In the genomic region with DNA sequence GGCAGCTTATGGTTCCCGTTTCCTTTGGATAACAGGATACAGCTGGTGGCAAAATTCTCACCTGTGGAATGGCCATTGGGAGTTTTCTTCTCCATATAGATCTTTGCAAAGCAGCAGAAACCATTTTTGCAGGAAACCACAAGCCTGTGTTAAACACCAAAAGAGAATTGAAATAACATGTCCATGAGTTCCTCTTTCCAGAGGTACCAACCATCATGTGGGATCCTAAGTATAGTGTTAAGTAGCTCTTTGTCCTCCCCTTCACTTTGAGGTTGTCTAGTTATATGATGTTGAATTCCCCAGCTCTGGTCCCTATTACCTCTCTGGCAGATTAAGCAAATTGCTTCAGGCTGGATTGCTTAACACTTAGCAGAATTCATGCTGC, we compare ENCODE assay signal across 12 cellular contexts.
A peak's percentile ranks its signal among the peaks of the same experiment; 100 is the strongest.
DNase-seq lines count a peak whose midpoint lies in the region; ATAC-seq, FAIRE-seq and TF ChIP-seq lines count a peak whose summit lies in the region.
"Had no signal": no experiment of that assay in that cellular context is flagged by ENCODE, and none has a peak within 500 bp of the region (broad histone marks: within the 10 kb centered on the region; RNA-seq: fewer than 3 reads in every experiment).

No MANE protein-coding gene starts in this region.

- RAD21 ChIA-PET in GM12878 (lab: Charles Lee; ENCODE audit: unreplicated experiment): interaction anchor here (0.7 to 7.1 kb wide), 23 partner anchors 9 to 232 kb away, joined by 3 to 64 read pairs (median 5); a partner anchor contains a TSS

- DNase-seq in EH (ENCODE audit: low read depth) (peak; percentile 40), GM12878 (ENCODE audit: low read depth, low spot score) (peak; percentile 85), tibial nerve (ENCODE audit: low spot score in 2 of 2) (no peak), aorta (no peak), NCI-H2196 treated with DMSO at 0.1 percent for 48 hours (lab: John Stamatoyannopoulos, UW; ENCODE audit: unreplicated experiment) (no peak)
- DNase-seq in activated CD4-positive, CD25-positive, alpha-beta regulatory T cell (lab: John Stamatoyannopoulos, UW): no peak
- DNase-seq: Calu3 had no signal

- H3K4me1 ChIP-seq in GM12878 (ENCODE audit: control insufficient read depth, insufficient read depth, low read length) (peaks cover 42% of the 10 kb centered on the region), tibial nerve (peaks cover 0 to 47% (median 10%) of the 10 kb centered on the region in 4 donors), aorta (ENCODE audit: control insufficient read depth in 1 of 2, insufficient read depth in 2 of 2, low read length in 2 of 2) (peaks cover 3 to 8% of the 10 kb centered on the region in 2 donors)

- no peaks in the 10 kb centered on the region for H3K27me3 ChIP-seq in GM12878 (replicated peaks in 1 of 2; ENCODE audit: control insufficient read depth in 2 of 2, insufficient read depth in 2 of 2, low read length in 1 of 2)
- no peaks in the 10 kb centered on the region for H3K27me3 ChIP-seq in tibial nerve
- H3K27me3 ChIP-seq in aorta (ENCODE audit: control insufficient read depth in 1 of 2, insufficient read depth in 2 of 2, low read length in 1 of 2): no peaks in the 10 kb centered on the region
- H3K27me3 ChIP-seq: gastroesophageal sphincter, neutrophil had no signal

- H4K20me1 ChIP-seq in GM12878 (ENCODE audit: control insufficient read depth, insufficient read depth): no peaks in the 10 kb centered on the region

- H3K4me3 ChIP-seq in GM12878 (peak overlapping the region; percentile 39; the same call in 1 of the 2 replicates), tibial nerve (no peak overlapping the region), aorta (ENCODE audit: low read length in 2 of 2) (no peak overlapping the region)
- H3K4me3 ChIP-seq: gastroesophageal sphincter had no signal

- POLR2A ChIA-PET in GM12878 (lab: Charles Lee): interaction anchor here (0.5 to 2.4 kb wide), 9 partner anchors 13 to 163 kb away, joined by 3 to 14 read pairs (median 4); no protein-coding TSS in a partner anchor

- no peak overlapping the region for H2AFZ ChIP-seq in GM12878 (ENCODE audit: control insufficient read depth, low read depth, low read length)

- SMC1A ChIA-PET in GM12878 (lab: Charles Lee; ENCODE audit: uncharacterized antibody, unreplicated experiment): interaction anchor here (0.6 to 4.0 kb wide), 29 partner anchors 11 to 230 kb away, joined by 3 to 33 read pairs (median 4); a partner anchor contains a TSS

- TF ChIP-seq POLR2A in GM12878 (IDR thresholded peaks at IDR 0.05; ENCODE audit: low read depth, low read length): no peak
- TF ChIP-seq POLR2A in tibial nerve (IDR thresholded peaks at IDR 0.05): no peak

- H3K4me2 ChIP-seq in GM12878 (ENCODE audit: control insufficient read depth, insufficient read depth): peak overlapping the region; percentile 99

- 0 out of 2 replicates have a peak overlapping the region, but pooled peaks have one; percentile 57 for H3K9ac ChIP-seq in GM12878 (ENCODE audit: control insufficient read depth, insufficient read depth, low read length)

- ATAC-seq in GM21381 (IDR thresholded peaks at IDR 0.05; ENCODE audit: unreplicated experiment): peak; percentile 81
- ATAC-seq in HG03520 (IDR thresholded peaks at IDR 0.05; ENCODE audit: unreplicated experiment): peak; percentile 39
- peak; percentile 89 for ATAC-seq in GM12878
- no peak for ATAC-seq in aorta (ENCODE audit: low FRiP score)
- ATAC-seq: gastroesophageal sphincter, Right ventricle myocardium inferior had no signal

- CTCF ChIA-PET in GM12878 (lab: Yijun Ruan, JAX): interaction anchor here (0.6 to 3.7 kb wide), 14 partner anchors 9 to 365 kb away, joined by 3 to 44 read pairs (median 4); no protein-coding TSS in a partner anchor

- peaks cover 77% of the 10 kb centered on the region for H3K79me2 ChIP-seq in GM12878 (ENCODE audit: control insufficient read depth, insufficient read depth, low read length)

- TF ChIP-seq EP300 in GM12878 (IDR thresholded peaks at IDR 0.05; ENCODE audit: borderline replicate concordance in 1 of 2, control insufficient read depth in 1 of 2, low read depth in 2 of 2, low read length in 2 of 2) (peak; percentile 26 to 44; a peak in 1 of 4 replicates), tibial nerve (IDR thresholded peaks at IDR 0.05) (no peak)

- H3K9me3 ChIP-seq in GM12878 (replicated peaks; ENCODE audit: control insufficient read depth, insufficient read depth, low read length) (no peaks in the 10 kb centered on the region; the same call in 2 of the 3 replicates), tibial nerve (no peaks in the 10 kb centered on the region), aorta (ENCODE audit: control insufficient read depth, low read length) (no peaks in the 10 kb centered on the region)
- H3K9me3 ChIP-seq: gastroesophageal sphincter, neutrophil had no signal

- no peaks in the 10 kb centered on the region; a peak in 1 of 4 replicates for H3K36me3 ChIP-seq in GM12878 (ENCODE audit: control insufficient read depth in 2 of 2, insufficient read depth in 2 of 2, low read length in 1 of 2)
- H3K36me3 ChIP-seq in tibial nerve: no peaks in the 10 kb centered on the region
- no peaks in the 10 kb centered on the region for H3K36me3 ChIP-seq in aorta (ENCODE audit: control insufficient read depth in 1 of 2, insufficient read depth in 2 of 2, low read length in 1 of 2)
- H3K36me3 ChIP-seq: gastroesophageal sphincter, neutrophil had no signal

- TF ChIP-seq RAD21 in GM12878 (IDR thresholded peaks at IDR 0.05; ENCODE audit: insufficient read depth, low read depth, low read length): 0 out of 2 replicates have a peak, but pooled peaks have one; percentile 8

- no TSS peak for BruUV-seq in GM12878 (replicated peaks; lab: Mats Ljungman, UMichigan)

- TF ChIP-seq CTCF in GM12878 (IDR thresholded peaks at IDR 0.05 in 2 of 3, conservative IDR thresholded peaks at IDR 0.05 in 1 of 3; ENCODE audit: control insufficient read depth in 2 of 3, extremely low read depth in 1 of 3, insufficient read depth in 1 of 3, low read depth in 3 of 3, low read length in 3 of 3) (no peak), tibial nerve (IDR thresholded peaks at IDR 0.05) (no peak)

- FAIRE-seq in GM12878 (lab: Jason Lieb, UNC): peak; percentile 56

- H3K27ac ChIP-seq in GM12878 (ENCODE audit: control insufficient read depth, insufficient read depth) (peak overlapping the region; percentile 90), tibial nerve (no peak overlapping the region), aorta (ENCODE audit: low read depth in 1 of 2, low read length in 2 of 2) (no peak overlapping the region)
- H3K27ac ChIP-seq: neutrophil had no signal

- whole genome bisulfite sequencing in GM12878 (ENCODE audit: insufficient coverage, insufficient replicate concordance, low lambda C conversion rate, missing lambda C conversion rate): 0% methylated on average over 1 of the region's 1 CpG
- 72 to 80% methylated on average over 1 of the region's 1 CpG for WGBS in tibial nerve, 2 donors
- WGBS in aorta, 2 donors: 92 to 96% methylated on average over 1 of the region's 1 CpG

- in situ Hi-C loops in GM12878 (cut with MboI): no loop called here

- intact Hi-C loops in GM12878 (cut with micrococcal nuclease; ENCODE audit: unreplicated experiment) (loop anchor here (2.0 to 5.0 kb wide), 2 partner anchors 25 to 63 kb away; no protein-coding TSS in a partner anchor), aorta (cut with DNase I) (no loop called here)

TF ChIP-seq in GM12878, 131 proteins besides CTCF, POLR2A, EP300 and RAD21 (continues in another document):
- TF ChIP-seq MYC (IDR thresholded peaks at IDR 0.05; ENCODE audit: insufficient read depth, insufficient read length, insufficient replicate concordance, low read length, severe bottlenecking) (no peak), IKZF2 (IDR thresholded peaks at IDR 0.05) (peak; percentile 96 to 97), GATAD2B (conservative IDR thresholded peaks at IDR 0.05; ENCODE audit: low read depth) (peak; percentile 57), EZH2 (IDR thresholded peaks at IDR 0.05; ENCODE audit: borderline replicate concordance, control insufficient read depth, low read depth, low read length) (no peak), BCL11A (IDR thresholded peaks at IDR 0.05; ENCODE audit: low read depth, low read length) (peak; percentile 2; the same call in 1 of the 2 replicates), CBFB (IDR thresholded peaks at IDR 0.05; ENCODE audit: low read depth) (peak; percentile 74; the same call in 1 of the 2 replicates), RUNX3 (IDR thresholded peaks at IDR 0.05; ENCODE audit: low read length) (peak; percentile 96), PAX5 (IDR thresholded peaks at IDR 0.05; ENCODE audit: borderline replicate concordance, low read depth, low read length) (no peak), FOXK2 (IDR thresholded peaks at IDR 0.05) (no peak), SMC3 (IDR thresholded peaks at IDR 0.05; ENCODE audit: borderline replicate concordance, low read length) (0 out of 2 replicates have a peak, but pooled peaks have one; percentile 11), IKZF1 (conservative IDR thresholded peaks at IDR 0.05) (peak; percentile 93), BACH1 (IDR thresholded peaks at IDR 0.05; ENCODE audit: borderline replicate concordance) (no peak; the same call in 1 of the 2 replicates)
- TF ChIP-seq, protein P1, sequence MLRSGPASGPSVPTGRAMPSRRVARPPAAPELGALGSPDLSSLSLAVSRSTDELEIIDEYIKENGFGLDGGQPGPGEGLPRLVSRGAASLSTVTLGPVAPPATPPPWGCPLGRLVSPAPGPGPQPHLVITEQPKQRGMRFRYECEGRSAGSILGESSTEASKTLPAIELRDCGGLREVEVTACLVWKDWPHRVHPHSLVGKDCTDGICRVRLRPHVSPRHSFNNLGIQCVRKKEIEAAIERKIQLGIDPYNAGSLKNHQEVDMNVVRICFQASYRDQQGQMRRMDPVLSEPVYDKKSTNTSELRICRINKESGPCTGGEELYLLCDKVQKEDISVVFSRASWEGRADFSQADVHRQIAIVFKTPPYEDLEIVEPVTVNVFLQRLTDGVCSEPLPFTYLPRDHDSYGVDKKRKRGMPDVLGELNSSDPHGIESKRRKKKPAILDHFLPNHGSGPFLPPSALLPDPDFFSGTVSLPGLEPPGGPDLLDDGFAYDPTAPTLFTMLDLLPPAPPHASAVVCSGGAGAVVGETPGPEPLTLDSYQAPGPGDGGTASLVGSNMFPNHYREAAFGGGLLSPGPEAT (IDR thresholded peaks at IDR 0.05; ENCODE audit: low read depth): peak; percentile 91
- TF ChIP-seq, protein P2, sequence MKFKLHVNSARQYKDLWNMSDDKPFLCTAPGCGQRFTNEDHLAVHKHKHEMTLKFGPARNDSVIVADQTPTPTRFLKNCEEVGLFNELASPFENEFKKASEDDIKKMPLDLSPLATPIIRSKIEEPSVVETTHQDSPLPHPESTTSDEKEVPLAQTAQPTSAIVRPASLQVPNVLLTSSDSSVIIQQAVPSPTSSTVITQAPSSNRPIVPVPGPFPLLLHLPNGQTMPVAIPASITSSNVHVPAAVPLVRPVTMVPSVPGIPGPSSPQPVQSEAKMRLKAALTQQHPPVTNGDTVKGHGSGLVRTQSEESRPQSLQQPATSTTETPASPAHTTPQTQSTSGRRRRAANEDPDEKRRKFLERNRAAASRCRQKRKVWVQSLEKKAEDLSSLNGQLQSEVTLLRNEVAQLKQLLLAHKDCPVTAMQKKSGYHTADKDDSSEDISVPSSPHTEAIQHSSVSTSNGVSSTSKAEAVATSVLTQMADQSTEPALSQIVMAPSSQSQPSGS (IDR thresholded peaks at IDR 0.05; ENCODE audit: low read length): peak; percentile 54; the same call in 1 of the 2 replicates

Comparison
In these comparisons a context has a peak if more than half of its experiments do, and no peak if none do; other contexts are left out.
1. DNase-seq: peak in EH (single experiment) and GM12878 (single experiment); none in tibial nerve (0 of 2), aorta (0 of 2), NCI-H2196 treated with DMSO at 0.1 percent for 48 hours (single experiment) and activated CD4-positive, CD25-positive, alpha-beta regulatory T cell (0 of 4).